ENCODE assay signal across 14 cellular contexts in genomic region chr14:29710015-29710414, GRCh38.
DNase-seq lines count a peak whose midpoint lies in the region; ATAC-seq and TF ChIP-seq lines count a peak whose summit lies in the region.
"Had no signal": no experiment of that assay in that cellular context is flagged by ENCODE, and none has a peak within 500 bp of the region (broad histone marks: within the 10 kb centered on the region; RNA-seq: fewer than 3 reads in every experiment).

No MANE protein-coding gene starts in this region.

- intact Hi-C loops in A673 (cut with micrococcal nuclease; ENCODE audit: unreplicated experiment), result no loop called here
- intact Hi-C loops in activated CD4-positive, alpha-beta memory T cell treated with anti-CD3 and anti-CD28 coated beads for 36 hours (cut with micrococcal nuclease), result no loop called here

- H4K20me1 ChIP-seq in GM23248 (ENCODE audit: insufficient read depth), result no peaks in the 10 kb centered on the region; the same call in 1 of the 2 replicates

- H3K27me3 Mint-ChIP-seq in natural killer cell treated with Interleukin-12 subunit alpha and Interleukin-12 subunit beta and Interleukin-15 and Interleukin-18, amount 100 ng/mL, for 72 hours, result no peaks in the 10 kb centered on the region
- H3K27me3 Mint-ChIP-seq in activated CD4-positive, alpha-beta memory T cell treated with anti-CD3 and anti-CD28 coated beads for 36 hours, result no peaks in the 10 kb centered on the region
- H3K27me3 Mint-ChIP-seq: stimulated activated naive B cell treated with anti-CD40 and anti-IgM and Interleukin-4, amounts not matched to agents 10 μg/mL and 1 μg/mL and 100 μg/mL, for 72 hours had no signal

- DNase-seq in A673 (ENCODE audit: low spot score), result peak; percentile 54
- DNase-seq in GM23248, result peak; percentile 14
- peak; percentile 22 for DNase-seq in adipocyte (ENCODE audit: low read depth)
- peak; percentile 45 for DNase-seq in inferior parietal cortex (ENCODE audit: extremely low spot score)
- no peak for DNase-seq in NCI-H187 (lab: John Stamatoyannopoulos, UW)
- DNase-seq in natural killer cell treated with Interleukin-12 subunit alpha and Interleukin-12 subunit beta and Interleukin-15 and Interleukin-18, amount 100 ng/mL, for 72 hours (ENCODE audit: low spot score), result no peak
- DNase-seq in NK-92 (lab: John Stamatoyannopoulos, UW; ENCODE audit: unreplicated experiment), result no peak
- DNase-seq in activated CD4-positive, alpha-beta memory T cell treated with anti-CD3 and anti-CD28 coated beads for 36 hours, result no peak
- DNase-seq: activated CD4-positive, alpha-beta T cell treated with anti-CD3 and anti-CD28 coated beads for 1 hour; left colon; ovary; SHP77 treated with DMSO at 0.1 percent for 48 hours; stimulated activated CD4-positive, alpha-beta T cell treated with anti-CD3 and anti-CD28 coated beads, Interleukin-1b, Interleukin-23, amount 100 ng/mL, for 48 hours; stimulated activated naive B cell treated with anti-CD40 and anti-IgM and Interleukin-4, amounts not matched to agents 10 μg/mL and 1 μg/mL and 100 μg/mL, for 72 hours had no signal

- H2AFZ ChIP-seq in GM23248, result no peak overlapping the region

- H3K4me2 ChIP-seq in GM23248 (ENCODE audit: unreplicated experiment), result no peak overlapping the region

- POLR2A ChIA-PET in A673 (lab: Charles Lee; ENCODE audit: low non-redundant PET), result no interaction called here
- POLR2A ChIA-PET in activated CD4-positive, alpha-beta memory T cell treated with anti-CD3 and anti-CD28 coated beads for 36 hours (lab: Charles Lee), result no interaction called here

- H3K9me3 Mint-ChIP-seq in natural killer cell treated with Interleukin-12 subunit alpha and Interleukin-12 subunit beta and Interleukin-15 and Interleukin-18, amount 100 ng/mL, for 72 hours, result peaks cover 35% of the 10 kb centered on the region
- peaks cover 8% of the 10 kb centered on the region for H3K9me3 Mint-ChIP-seq in activated CD4-positive, alpha-beta memory T cell treated with anti-CD3 and anti-CD28 coated beads for 36 hours

- H3K9me3 ChIP-seq in A673 (ENCODE audit: low read depth, low read length, poor library complexity, severe bottlenecking), result no peaks in the 10 kb centered on the region
- no peaks in the 10 kb centered on the region for H3K9me3 ChIP-seq in GM23248 (ENCODE audit: low read depth)
- H3K9me3 ChIP-seq in adipocyte (ENCODE audit: control insufficient read depth, low read length), result no peaks in the 10 kb centered on the region
- H3K9me3 ChIP-seq: ovary had no signal

- H3K4me1 Mint-ChIP-seq in natural killer cell treated with Interleukin-12 subunit alpha and Interleukin-12 subunit beta and Interleukin-15 and Interleukin-18, amount 100 ng/mL, for 72 hours (ENCODE audit: low read depth in 2 of 2), result no peaks in the 10 kb centered on the region
- H3K4me1 Mint-ChIP-seq in activated CD4-positive, alpha-beta memory T cell treated with anti-CD3 and anti-CD28 coated beads for 36 hours (ENCODE audit: low read depth), result no peaks in the 10 kb centered on the region
- H3K4me1 Mint-ChIP-seq: stimulated activated naive B cell treated with anti-CD40 and anti-IgM and Interleukin-4, amounts not matched to agents 10 μg/mL and 1 μg/mL and 100 μg/mL, for 72 hours had no signal

- H3K27ac ChIP-seq in A673 (ENCODE audit: low read depth, low read length, poor library complexity, severe bottlenecking) (peak overlapping the region; percentile 64), GM23248 (no peak overlapping the region)
- H3K27ac ChIP-seq: ovary had no signal

- 66 to 69% methylated on average over 2 of the region's 2 CpGs for WGBS in GM23248 (ENCODE audit: low coverage in 1 of 2, low lambda C conversion rate in 2 of 2, missing lambda C conversion rate in 2 of 2), 2 experiments

- H3K27me3 ChIP-seq in A673 (replicated peaks; ENCODE audit: insufficient read depth, low read depth, low read length, poor library complexity) (no peaks in the 10 kb centered on the region), GM23248 (replicated peaks; ENCODE audit: insufficient read depth) (no peaks in the 10 kb centered on the region), adipocyte (replicated peaks; ENCODE audit: control insufficient read depth, insufficient read depth, low read length) (no peaks in the 10 kb centered on the region)
- H3K27me3 ChIP-seq: ovary had no signal

- H3K36me3 Mint-ChIP-seq in natural killer cell treated with Interleukin-12 subunit alpha and Interleukin-12 subunit beta and Interleukin-15 and Interleukin-18, amount 100 ng/mL, for 72 hours, result peaks cover 5% of the 10 kb centered on the region
- no peaks in the 10 kb centered on the region for H3K36me3 Mint-ChIP-seq in activated CD4-positive, alpha-beta memory T cell treated with anti-CD3 and anti-CD28 coated beads for 36 hours
- H3K36me3 Mint-ChIP-seq: stimulated activated naive B cell treated with anti-CD40 and anti-IgM and Interleukin-4, amounts not matched to agents 10 μg/mL and 1 μg/mL and 100 μg/mL, for 72 hours had no signal

- in situ Hi-C loops in GM23248 (cut with MboI), result no loop called here

- no peak overlapping the region for H3K4me3 Mint-ChIP-seq in natural killer cell treated with Interleukin-12 subunit alpha and Interleukin-12 subunit beta and Interleukin-15 and Interleukin-18, amount 100 ng/mL, for 72 hours
- no peak overlapping the region for H3K4me3 Mint-ChIP-seq in activated CD4-positive, alpha-beta memory T cell treated with anti-CD3 and anti-CD28 coated beads for 36 hours
- H3K4me3 Mint-ChIP-seq: stimulated activated naive B cell treated with anti-CD40 and anti-IgM and Interleukin-4, amounts not matched to agents 10 μg/mL and 1 μg/mL and 100 μg/mL, for 72 hours had no signal

- H3K4me1 ChIP-seq in A673 (ENCODE audit: insufficient read depth, low read length, poor library complexity, severe bottlenecking) (peaks cover 19% of the 10 kb centered on the region), GM23248 (ENCODE audit: insufficient read depth) (no peaks in the 10 kb centered on the region), adipocyte (ENCODE audit: control insufficient read depth, insufficient read depth, low read length) (peaks cover 7% of the 10 kb centered on the region)

- CTCF ChIA-PET in A673 (lab: Charles Lee), result no interaction called here
- CTCF ChIA-PET in activated CD4-positive, alpha-beta memory T cell treated with anti-CD3 and anti-CD28 coated beads for 36 hours (lab: Charles Lee), result no interaction called here

- H3K27ac Mint-ChIP-seq in natural killer cell treated with Interleukin-12 subunit alpha and Interleukin-12 subunit beta and Interleukin-15 and Interleukin-18, amount 100 ng/mL, for 72 hours, result no peak overlapping the region
- H3K27ac Mint-ChIP-seq in activated CD4-positive, alpha-beta memory T cell treated with anti-CD3 and anti-CD28 coated beads for 36 hours, result no peak overlapping the region
- H3K27ac Mint-ChIP-seq: stimulated activated naive B cell treated with anti-CD40 and anti-IgM and Interleukin-4, amounts not matched to agents 10 μg/mL and 1 μg/mL and 100 μg/mL, for 72 hours had no signal

- peak; percentile 61 for TF ChIP-seq CTCF in A673 (conservative IDR thresholded peaks at IDR 0.05; ENCODE audit: low read depth, low read length)

- no peak for ATAC-seq in natural killer cell treated with Interleukin-12 subunit alpha and Interleukin-12 subunit beta and Interleukin-15 and Interleukin-18, amount 100 ng/mL, for 72 hours
- ATAC-seq: left colon; stimulated activated naive B cell treated with anti-CD40 and anti-IgM and Interleukin-4, amounts not matched to agents 10 μg/mL and 1 μg/mL and 100 μg/mL, for 72 hours had no signal

- peaks cover 12% of the 10 kb centered on the region for H3K79me2 ChIP-seq in GM23248 (ENCODE audit: insufficient read depth)

- H3K9me2 ChIP-seq in GM23248 (ENCODE audit: insufficient read depth), result no peaks in the 10 kb centered on the region

- no TSS peak for BruUV-seq in A673 (replicated peaks; lab: Mats Ljungman, UMichigan)

- H3K36me3 ChIP-seq in A673 (ENCODE audit: insufficient read depth, low read length, poor library complexity, severe bottlenecking) (no peaks in the 10 kb centered on the region), GM23248 (ENCODE audit: low read depth) (peaks cover 10% of the 10 kb centered on the region; the same call in 1 of the 2 replicates), adipocyte (ENCODE audit: control insufficient read depth, insufficient read depth, low read length, severe bottlenecking) (no peaks in the 10 kb centered on the region)
- H3K36me3 ChIP-seq: ovary had no signal

- no peaks in the 10 kb centered on the region for H3F3A ChIP-seq in GM23248 (ENCODE audit: insufficient read depth)

- H3K9ac ChIP-seq in GM23248 (no peak overlapping the region), adipocyte (ENCODE audit: low read length) (no peak overlapping the region)

- H3K4me3 ChIP-seq in A673 (ENCODE audit: low read depth, low read length, poor library complexity, severe bottlenecking) (no peak overlapping the region), GM23248 (no peak overlapping the region), adipocyte (ENCODE audit: low read length) (no peak overlapping the region)
- H3K4me3 ChIP-seq: ovary had no signal

Comparison
In these comparisons a context has a peak if more than half of its experiments do, and no peak if none do; other contexts are left out.
1. DNase-seq: peak in A673 (single experiment), GM23248 (single experiment), adipocyte (single experiment) and inferior parietal cortex (single experiment); none in NCI-H187 (0 of 2), natural killer cell treated with Interleukin-12 subunit alpha and Interleukin-12 subunit beta and Interleukin-15 and Interleukin-18, amount 100 ng/mL, for 72 hours (single experiment), NK-92 (single experiment) and activated CD4-positive, alpha-beta memory T cell treated with anti-CD3 and anti-CD28 coated beads for 36 hours (single experiment).